Comparison of ENCODE assay signal across 8 cellular contexts in the genomic region with DNA sequence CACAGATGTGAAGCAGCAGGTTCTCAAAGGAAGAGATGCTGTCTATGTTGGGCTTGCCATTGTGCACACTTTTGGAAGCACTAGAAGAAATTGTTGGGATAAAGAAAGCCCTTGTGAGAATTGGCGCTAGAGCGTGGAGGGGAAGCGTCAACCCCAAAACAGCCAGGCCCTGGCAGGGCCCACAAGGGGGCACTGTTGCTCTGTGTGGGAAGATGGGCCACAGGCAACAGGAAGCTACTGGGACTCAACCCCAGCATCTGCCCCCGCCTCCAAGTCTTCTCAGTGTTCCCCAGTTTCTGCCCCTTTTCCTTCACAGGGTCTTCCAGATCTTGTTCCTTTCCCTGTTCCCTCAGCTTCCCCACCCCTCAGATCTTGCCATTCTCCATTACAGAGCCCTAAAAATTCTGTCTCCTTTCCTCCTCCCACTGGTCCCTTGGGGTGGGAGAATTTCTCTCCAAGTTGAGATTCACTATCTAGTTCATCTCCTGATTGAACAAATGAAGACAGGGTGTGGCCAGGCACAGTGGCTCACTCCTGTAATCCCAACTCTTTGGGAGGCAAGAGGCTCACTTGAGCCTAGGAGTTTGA.
DNase-seq lines count a peak whose midpoint lies in the region; ATAC-seq, FAIRE-seq and TF ChIP-seq lines count a peak whose summit lies in the region.

No MANE protein-coding gene starts in this region.

- H3K4me3 ChIP-seq in MM.1S (ENCODE audit: low read length) (no peak overlapping the region), HepG2 (replicated peaks in 1 of 3; ENCODE audit: insufficient read depth in 1 of 3, low read depth in 2 of 3, low read length in 3 of 3) (no peak overlapping the region)

- no peaks in the 10 kb centered on the region for H3K36me3 Mint-ChIP-seq in Calu3 (ENCODE audit: insufficient read depth, unreplicated experiment)
- no peaks in the 10 kb centered on the region for H3K36me3 Mint-ChIP-seq in central memory CD8-positive, alpha-beta T cell (ENCODE audit: insufficient read depth)

- intact Hi-C loops in Calu3 (cut with micrococcal nuclease; ENCODE audit: unreplicated experiment): loop anchor here (2.0 to 5.0 kb wide), 2 partner anchors 74 to 654 kb away; no protein-coding TSS in a partner anchor
- intact Hi-C loops in HepG2 (cut with micrococcal nuclease; ENCODE audit: unreplicated experiment): loop anchor here (1.0 to 10.0 kb wide), 3 partner anchors 75 to 554 kb away; no protein-coding TSS in a partner anchor

- no peak overlapping the region for H3K9ac ChIP-seq in MM.1S (ENCODE audit: low read length)
- no peak overlapping the region for H3K9ac ChIP-seq in HepG2 (ENCODE audit: insufficient read depth, low read depth, low read length)

- peak; percentile 52 for FAIRE-seq in HepG2 (lab: Jason Lieb, UNC)

- H3K79me2 ChIP-seq in MM.1S (ENCODE audit: low read length) (no peaks in the 10 kb centered on the region), HepG2 (ENCODE audit: insufficient read depth, low read length) (no peaks in the 10 kb centered on the region)

- H3K9me3 ChIP-seq in MM.1S (replicated peaks; ENCODE audit: insufficient read depth, low read length) (no peaks in the 10 kb centered on the region), HepG2 (ENCODE audit: low read length) (no peaks in the 10 kb centered on the region)

- CTCF ChIA-PET in Calu3 (lab: Charles Lee): interaction anchor here (0.5 to 1.6 kb wide), 4 partner anchors 75 to 654 kb away, joined by 3 to 12 read pairs (median 4); a partner anchor contains a TSS
- CTCF ChIA-PET in HepG2 (lab: Yijun Ruan, JAX; ENCODE audit: low intra/inter-chr PET ratio, low total read pairs): interaction anchor here (1.1 to 1.6 kb wide), 3 partner anchors 75 to 489 kb away, joined by 3 to 25 read pairs (median 3); no protein-coding TSS in a partner anchor

- TF ChIP-seq CTCF in Calu3 (IDR thresholded peaks at IDR 0.05; ENCODE audit: unreplicated experiment): peak; percentile 59
- peak; percentile 24 for TF ChIP-seq CTCF in GM20000 (IDR thresholded peaks at IDR 0.05; ENCODE audit: extremely low read depth, missing control alignments)
- peak; percentile 54 for TF ChIP-seq CTCF in MM.1S (IDR thresholded peaks at IDR 0.05; ENCODE audit: low read length)
- peak; percentile 80 for TF ChIP-seq CTCF in HepG2 (CRISPR knock-in tag; IDR thresholded peaks at IDR 0.05)

- no peak overlapping the region for H2AFZ ChIP-seq in MM.1S (ENCODE audit: low read length)
- no peak overlapping the region for H2AFZ ChIP-seq in HepG2 (ENCODE audit: low read length)

- peak; percentile 78 for DNase-seq in Calu3
- DNase-seq in GM20000 (ENCODE audit: low spot score): peak; percentile 62
- DNase-seq in MM.1S: peak; percentile 36
- peak; percentile 11 to 30 (median 28) for DNase-seq in activated CD4-positive, CD25-positive, alpha-beta regulatory T cell (lab: John Stamatoyannopoulos, UW)
- peak; percentile 14 to 29 for DNase-seq in central memory CD8-positive, alpha-beta T cell (ENCODE audit: low spot score in 2 of 2)
- DNase-seq in HepG2 (ENCODE audit: low spot score): peak; percentile 19
- DNase-seq in stimulated activated CD8-positive, alpha-beta memory T cell treated with anti-CD3 and anti-CD28 coated beads, Interleukin-15, amount 100 ng/mL, for 1 hour (ENCODE audit: low read depth): peak; percentile 25
- DNase-seq in occipital lobe (lab: John Stamatoyannopoulos, UW): no peak

- H3K4me1 Mint-ChIP-seq in Calu3 (ENCODE audit: low read depth, unreplicated experiment): no peaks in the 10 kb centered on the region
- no peaks in the 10 kb centered on the region for H3K4me1 Mint-ChIP-seq in central memory CD8-positive, alpha-beta T cell

- TF ChIP-seq EP300 in HepG2 (IDR thresholded peaks at IDR 0.05; ENCODE audit: low read depth in 2 of 2, low read length in 2 of 2) (no peak), HepG2 (CRISPR knock-in tag; IDR thresholded peaks at IDR 0.05; ENCODE audit: borderline replicate concordance) (no peak)

- H3K4me3 Mint-ChIP-seq in Calu3 (ENCODE audit: low read depth, unreplicated experiment): no peak overlapping the region
- H3K4me3 Mint-ChIP-seq in central memory CD8-positive, alpha-beta T cell: no peak overlapping the region

- H3K4me2 ChIP-seq in MM.1S (ENCODE audit: low read depth, low read length) (no peak overlapping the region), HepG2 (ENCODE audit: low read depth, low read length) (no peak overlapping the region)

- no peaks in the 10 kb centered on the region for H3K9me3 Mint-ChIP-seq in Calu3 (ENCODE audit: low read depth, unreplicated experiment)
- H3K9me3 Mint-ChIP-seq in central memory CD8-positive, alpha-beta T cell: no peaks in the 10 kb centered on the region

- no peaks in the 10 kb centered on the region for H3F3A ChIP-seq in MM.1S (ENCODE audit: insufficient read depth, low read length)

- peaks cover 66% of the 10 kb centered on the region for H3K27me3 Mint-ChIP-seq in Calu3 (ENCODE audit: unreplicated experiment)
- peaks cover 20% of the 10 kb centered on the region for H3K27me3 Mint-ChIP-seq in central memory CD8-positive, alpha-beta T cell

- H3K27ac Mint-ChIP-seq in Calu3 (ENCODE audit: unreplicated experiment): no peak overlapping the region
- H3K27ac Mint-ChIP-seq in central memory CD8-positive, alpha-beta T cell (ENCODE audit: low read depth): no peak overlapping the region

- POLR2A ChIA-PET in HepG2 (lab: Yijun Ruan, JAX): no interaction called here

- no peaks in the 10 kb centered on the region for H3K27me3 ChIP-seq in MM.1S (replicated peaks; ENCODE audit: insufficient read depth, low read length)
- H3K27me3 ChIP-seq in HepG2 (ENCODE audit: control insufficient read depth in 1 of 2, insufficient read depth in 2 of 2, low read length in 2 of 2): no peaks in the 10 kb centered on the region

- H4K20me1 ChIP-seq in MM.1S (ENCODE audit: insufficient read depth, low read length) (no peaks in the 10 kb centered on the region), HepG2 (ENCODE audit: insufficient read depth, low read length) (no peaks in the 10 kb centered on the region)

- peak; percentile 75 for TF ChIP-seq RAD21 in HepG2 (CRISPR knock-in tag; IDR thresholded peaks at IDR 0.05)

- H3K36me3 ChIP-seq in MM.1S (replicated peaks; ENCODE audit: insufficient read depth, low read length) (no peaks in the 10 kb centered on the region), HepG2 (replicated peaks in 1 of 2; ENCODE audit: control insufficient read depth in 1 of 2, insufficient read depth in 2 of 2, low read length in 2 of 2) (no peaks in the 10 kb centered on the region)

- BruUV-seq in Calu3 (replicated peaks; lab: Mats Ljungman, UMichigan) (no TSS peak), HepG2 (replicated peaks; lab: Mats Ljungman, UMichigan) (no TSS peak)

- TF ChIP-seq POLR2A in HepG2 (IDR thresholded peaks at IDR 0.05; ENCODE audit: insufficient read depth in 1 of 2, low read depth in 2 of 2, low read length in 2 of 2): no peak

- no peak for ATAC-seq in central memory CD8-positive, alpha-beta T cell (replicated peaks; ENCODE audit: extremely low read depth, poor library complexity, severe bottlenecking)
- ATAC-seq in HepG2: peak; percentile 86

- in situ Hi-C loops in HepG2 (cut with HindIII; ENCODE audit: extremely low pct_ligation_motif_present, low pct_unique_long_range_greater_than_20kb): loop anchor here (5.0 kb wide), 1 partner anchor 79 kb away; no protein-coding TSS in a partner anchor

- 0% methylated on average over 2 of the region's 4 CpGs for WGBS in HepG2 (ENCODE audit: low lambda C conversion rate)

- H3K27ac ChIP-seq in MM.1S (ENCODE audit: low read length): no peak overlapping the region
- H3K27ac ChIP-seq in HepG2 (ENCODE audit: extremely low read length, insufficient read depth, low read length): no peak overlapping the region

- no peaks in the 10 kb centered on the region for H3K9me2 ChIP-seq in MM.1S (replicated peaks; ENCODE audit: insufficient read depth, low read length)

- H3K4me1 ChIP-seq in MM.1S (ENCODE audit: low read length): no peaks in the 10 kb centered on the region
- H3K4me1 ChIP-seq in HepG2 (ENCODE audit: insufficient read depth, low read length): no peaks in the 10 kb centered on the region

TF ChIP-seq in HepG2, 621 proteins besides CTCF, POLR2A, EP300 and RAD21 (continues in another document):
- TF ChIP-seq SPEN (CRISPR knock-in tag; IDR thresholded peaks at IDR 0.05; ENCODE audit: low read depth): no peak
- peak; percentile 87 for TF ChIP-seq STAG1 (CRISPR knock-in tag; IDR thresholded peaks at IDR 0.05)
- TF ChIP-seq, protein P1, sequence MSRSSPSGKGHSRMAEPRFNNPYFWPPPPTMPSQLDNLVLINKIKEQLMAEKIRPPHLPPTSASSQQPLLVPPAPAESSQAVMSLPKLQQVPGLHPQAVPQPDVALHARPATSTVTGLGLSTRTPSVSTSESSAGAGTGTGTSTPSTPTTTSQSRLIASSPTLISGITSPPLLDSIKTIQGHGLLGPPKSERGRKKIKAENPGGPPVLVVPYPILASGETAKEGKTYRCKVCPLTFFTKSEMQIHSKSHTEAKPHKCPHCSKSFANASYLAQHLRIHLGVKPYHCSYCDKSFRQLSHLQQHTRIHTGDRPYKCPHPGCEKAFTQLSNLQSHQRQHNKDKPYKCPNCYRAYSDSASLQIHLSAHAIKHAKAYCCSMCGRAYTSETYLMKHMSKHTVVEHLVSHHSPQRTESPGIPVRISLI (CRISPR knock-in tag; IDR thresholded peaks at IDR 0.05; ENCODE audit: borderline replicate concordance): no peak
- no peak for TF ChIP-seq ZSCAN22 (CRISPR knock-in tag; IDR thresholded peaks at IDR 0.05)
- TF ChIP-seq, protein P2, sequence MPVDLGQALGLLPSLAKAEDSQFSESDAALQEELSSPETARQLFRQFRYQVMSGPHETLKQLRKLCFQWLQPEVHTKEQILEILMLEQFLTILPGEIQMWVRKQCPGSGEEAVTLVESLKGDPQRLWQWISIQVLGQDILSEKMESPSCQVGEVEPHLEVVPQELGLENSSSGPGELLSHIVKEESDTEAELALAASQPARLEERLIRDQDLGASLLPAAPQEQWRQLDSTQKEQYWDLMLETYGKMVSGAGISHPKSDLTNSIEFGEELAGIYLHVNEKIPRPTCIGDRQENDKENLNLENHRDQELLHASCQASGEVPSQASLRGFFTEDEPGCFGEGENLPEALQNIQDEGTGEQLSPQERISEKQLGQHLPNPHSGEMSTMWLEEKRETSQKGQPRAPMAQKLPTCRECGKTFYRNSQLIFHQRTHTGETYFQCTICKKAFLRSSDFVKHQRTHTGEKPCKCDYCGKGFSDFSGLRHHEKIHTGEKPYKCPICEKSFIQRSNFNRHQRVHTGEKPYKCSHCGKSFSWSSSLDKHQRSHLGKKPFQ (CRISPR knock-in tag; IDR thresholded peaks at IDR 0.05; ENCODE audit: insufficient replicate concordance): no peak
- TF ChIP-seq, protein P3, sequence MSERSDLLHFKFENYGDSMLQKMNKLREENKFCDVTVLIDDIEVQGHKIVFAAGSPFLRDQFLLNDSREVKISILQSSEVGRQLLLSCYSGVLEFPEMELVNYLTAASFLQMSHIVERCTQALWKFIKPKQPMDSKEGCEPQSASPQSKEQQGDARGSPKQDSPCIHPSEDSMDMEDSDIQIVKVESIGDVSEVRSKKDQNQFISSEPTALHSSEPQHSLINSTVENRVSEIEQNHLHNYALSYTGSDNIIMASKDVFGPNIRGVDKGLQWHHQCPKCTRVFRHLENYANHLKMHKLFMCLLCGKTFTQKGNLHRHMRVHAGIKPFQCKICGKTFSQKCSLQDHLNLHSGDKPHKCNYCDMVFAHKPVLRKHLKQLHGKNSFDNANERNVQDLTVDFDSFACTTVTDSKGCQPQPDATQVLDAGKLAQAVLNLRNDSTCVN (CRISPR knock-in tag; IDR thresholded peaks at IDR 0.05; ENCODE audit: borderline replicate concordance): no peak

Comparison
In these comparisons a context has a peak if more than half of its experiments do, and no peak if none do; other contexts are left out.
1. CTCF ChIP-seq: peak in every context shown above with its lines; median percentile 80 in HepG2; 59 in Calu3; 54 in MM.1S; 24 in GM20000.